Comparison of ENCODE assay signal across 1 cellular context in the genomic region with DNA sequence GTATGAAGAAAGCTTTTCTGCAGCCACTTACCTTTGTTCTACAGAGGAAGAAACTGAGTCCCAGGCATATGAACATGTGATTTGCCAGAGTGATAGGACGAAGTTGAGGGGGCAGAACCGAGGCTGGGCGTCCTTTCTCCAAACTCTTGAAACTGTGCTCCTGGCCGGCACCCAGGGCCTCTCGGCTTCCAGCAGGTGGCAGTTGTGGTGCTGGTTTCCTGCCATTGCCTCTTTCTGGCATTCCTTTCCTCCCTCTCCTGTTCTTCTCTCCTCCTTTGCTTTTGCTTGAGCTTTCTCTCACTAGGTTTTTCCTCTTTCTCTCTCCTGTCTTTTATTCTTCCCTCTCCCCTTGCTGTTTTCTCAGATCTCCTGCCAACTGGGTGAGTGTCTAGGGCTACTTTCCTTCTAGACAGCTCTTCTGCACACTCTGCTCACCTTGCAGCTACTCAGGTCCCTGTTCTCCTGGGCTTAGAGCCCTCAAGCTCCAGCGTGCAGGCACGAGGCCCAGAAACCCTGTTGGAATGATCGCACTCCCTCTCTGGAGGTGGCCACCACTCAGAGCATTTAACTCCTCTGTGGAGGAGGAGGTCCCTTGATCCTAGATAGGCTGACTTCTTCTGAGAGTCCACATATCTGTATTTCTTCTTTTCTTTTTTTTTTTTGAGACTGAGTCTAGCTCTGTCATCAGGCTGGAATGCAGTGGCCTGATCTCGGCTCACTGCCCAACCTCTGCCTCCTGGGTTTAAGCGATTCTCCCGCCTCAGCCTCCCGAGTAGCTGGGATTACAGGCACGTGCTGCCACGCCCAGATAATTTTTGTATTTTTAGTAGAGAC.
TF ChIP-seq lines count a peak whose summit lies in the region.

No MANE protein-coding gene starts in this region.

TF ChIP-seq in HCT116, 20 proteins besides CTCF, POLR2A, EP300 and RAD21:
- TF ChIP-seq, protein P1, sequence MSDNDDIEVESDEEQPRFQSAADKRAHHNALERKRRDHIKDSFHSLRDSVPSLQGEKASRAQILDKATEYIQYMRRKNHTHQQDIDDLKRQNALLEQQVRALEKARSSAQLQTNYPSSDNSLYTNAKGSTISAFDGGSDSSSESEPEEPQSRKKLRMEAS (IDR thresholded peaks at IDR 0.05), result peak; percentile 79
- no peak for TF ChIP-seq TCF7L2 (IDR thresholded peaks at IDR 0.05; ENCODE audit: borderline replicate concordance, extremely low read depth, insufficient read depth, insufficient read length)
- TF ChIP-seq, protein P2, sequence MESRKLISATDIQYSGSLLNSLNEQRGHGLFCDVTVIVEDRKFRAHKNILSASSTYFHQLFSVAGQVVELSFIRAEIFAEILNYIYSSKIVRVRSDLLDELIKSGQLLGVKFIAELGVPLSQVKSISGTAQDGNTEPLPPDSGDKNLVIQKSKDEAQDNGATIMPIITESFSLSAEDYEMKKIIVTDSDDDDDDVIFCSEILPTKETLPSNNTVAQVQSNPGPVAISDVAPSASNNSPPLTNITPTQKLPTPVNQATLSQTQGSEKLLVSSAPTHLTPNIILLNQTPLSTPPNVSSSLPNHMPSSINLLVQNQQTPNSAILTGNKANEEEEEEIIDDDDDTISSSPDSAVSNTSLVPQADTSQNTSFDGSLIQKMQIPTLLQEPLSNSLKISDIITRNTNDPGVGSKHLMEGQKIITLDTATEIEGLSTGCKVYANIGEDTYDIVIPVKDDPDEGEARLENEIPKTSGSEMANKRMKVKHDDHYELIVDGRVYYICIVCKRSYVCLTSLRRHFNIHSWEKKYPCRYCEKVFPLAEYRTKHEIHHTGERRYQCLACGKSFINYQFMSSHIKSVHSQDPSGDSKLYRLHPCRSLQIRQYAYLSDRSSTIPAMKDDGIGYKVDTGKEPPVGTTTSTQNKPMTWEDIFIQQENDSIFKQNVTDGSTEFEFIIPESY (IDR thresholded peaks at IDR 0.05; ENCODE audit: extremely low read depth, insufficient replicate concordance, low read length), result no peak
